In the genomic region with DNA sequence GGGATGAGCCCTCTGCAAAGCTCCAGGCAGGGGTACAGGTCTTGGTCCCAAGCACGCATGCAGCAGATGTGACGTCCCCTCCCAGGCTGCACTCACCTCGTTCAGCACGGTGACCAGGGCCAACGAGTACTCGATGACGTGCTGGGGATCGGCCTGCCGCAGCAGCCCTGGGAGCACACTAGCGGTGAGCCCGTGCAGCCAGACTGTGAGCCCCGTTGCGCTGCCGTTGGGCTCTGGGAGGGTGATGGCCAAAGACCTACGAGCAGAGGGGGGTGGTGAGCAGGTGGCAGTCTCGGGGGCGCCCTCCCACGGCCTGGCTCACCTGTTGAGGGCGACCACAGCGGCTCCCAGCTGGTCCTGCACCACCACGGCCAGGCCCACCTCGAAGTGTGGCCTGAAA, we compare ENCODE assay signal across 8 cellular contexts. TPM values are rescaled to one million over a fixed set of nuclear protein-coding genes. Genes with fewer than 3 reads are reported as not detected.
A peak's percentile ranks its signal among the peaks of the same experiment; 100 is the strongest.
DNase-seq lines count a peak whose midpoint lies in the region; FAIRE-seq and TF ChIP-seq lines count a peak whose summit lies in the region.
"Not testable (repeated sequence)": the region's sequence is repeated elsewhere in the genome, so short reads cannot be mapped to it uniquely, and the experiment has no call there.
"Had no signal": no experiment of that assay in that cellular context is flagged by ENCODE, and none has a peak within 500 bp of the region (broad histone marks: within the 10 kb centered on the region; RNA-seq: fewer than 3 reads in every experiment).

No MANE protein-coding gene starts in this region.

- not testable (repeated sequence) for H4K8ac ChIP-seq in H9 (replicated peaks; ENCODE audit: insufficient read length, low read depth, low read length)

- H2BK12ac ChIP-seq in H9 (ENCODE audit: insufficient read length, low read depth, low read length): not testable (repeated sequence)

- not testable (repeated sequence) for H2BK20ac ChIP-seq in H9 (ENCODE audit: low read depth, low read length, poor library complexity, severe bottlenecking)

- not testable (repeated sequence) for H3K27me3 ChIP-seq in H9 (ENCODE audit: insufficient read depth, low read length)

- peak; percentile 34 for DNase-seq in 8988T
- DNase-seq in G401 (ENCODE audit: low spot score): peak; percentile 45
- DNase-seq in GM19239 (ENCODE audit: insufficient read length, low spot score): peak; percentile 22
- not testable (repeated sequence) for DNase-seq in H9
- peak; percentile 18 for DNase-seq in HuH-7.5 (ENCODE audit: low spot score)
- DNase-seq in SK-N-DZ (ENCODE audit: low spot score): peak; percentile 2
- DNase-seq in hepatic stellate cell (ENCODE audit: low spot score): peak; percentile 6

- H3K14ac ChIP-seq in H9 (ENCODE audit: insufficient read depth, low read length): not testable (repeated sequence)

- not testable (repeated sequence) for FAIRE-seq in GM19239 (lab: Jason Lieb, UNC)

- H3K27ac Mint-ChIP-seq in H9: 0 out of 7 replicates have a peak overlapping the region, but pooled peaks of 1 of the 3 experiments have one; percentile 63

- H2BK5ac ChIP-seq in H9 (ENCODE audit: insufficient read length, low read length): not testable (repeated sequence)

- not testable (repeated sequence) for H3K4me1 Mint-ChIP-seq in H9

- not testable (repeated sequence) for H2AFZ ChIP-seq in H9 (ENCODE audit: low read length)

- in situ Hi-C loops in G401 (cut with HindIII; ENCODE audit: low sequenced_read_pairs): not testable (repeated sequence)

- H3K23ac ChIP-seq in H9 (ENCODE audit: insufficient read length, low read depth, low read length): not testable (repeated sequence)

- not testable (repeated sequence) for H3K79me2 ChIP-seq in H9 (ENCODE audit: insufficient read depth, low read length)

- H3K36me3 Mint-ChIP-seq in H9 (ENCODE audit: insufficient read depth in 1 of 3, low read depth in 3 of 3): peaks cover 7 to 31% (median 16%) of the 10 kb centered on the region in 3 experiments; a peak in 6 of 7 replicates

- not testable (repeated sequence) for H3K9ac ChIP-seq in H9 (ENCODE audit: extremely low read depth, insufficient read length, low read length)

- not testable (repeated sequence) for H3K4me2 ChIP-seq in H9 (ENCODE audit: insufficient read depth, insufficient read length, low read length)

- H3K79me1 ChIP-seq in H9 (ENCODE audit: insufficient read depth, low read depth, low read length, poor library complexity, severe bottlenecking): not testable (repeated sequence)

- not testable (repeated sequence) for H3K27ac ChIP-seq in H9 (ENCODE audit: insufficient read length, low read depth, low read length)

- not testable (repeated sequence) for H4K91ac ChIP-seq in H9 (ENCODE audit: insufficient read length, low read depth, low read length)

- H3K9me3 Mint-ChIP-seq in H9: not testable (repeated sequence)

- not testable (repeated sequence) for H3K23me2 ChIP-seq in H9 (ENCODE audit: insufficient read length, low read depth, low read length, poor library complexity, severe bottlenecking)

- H3K27me3 Mint-ChIP-seq in H9 (ENCODE audit: low read depth): not testable (repeated sequence)

- not testable (repeated sequence) for H3T11ph ChIP-seq in H9 (ENCODE audit: low read length)

- H2BK120ac ChIP-seq in H9 (ENCODE audit: low read depth, low read length, poor library complexity, severe bottlenecking): not testable (repeated sequence)

- no CpG with 5 or more reads among the region's 22 CpGs for WGBS in H9 (ENCODE audit: extremely low coverage, insufficient read length, low lambda C conversion rate)

- peak overlapping the region; percentile 82 for H3K56ac ChIP-seq in H9 (ENCODE audit: insufficient read length, low read depth, low read length)

- H3K18ac ChIP-seq in H9 (ENCODE audit: insufficient read length, low read depth, low read length): not testable (repeated sequence)

- not testable (repeated sequence) for H3K4ac ChIP-seq in H9 (ENCODE audit: low read depth, low read length)

- H3K9me3 ChIP-seq in H9 (ENCODE audit: control insufficient read depth, low read depth, low read length): not testable (repeated sequence)

- not testable (repeated sequence) for H3K4me1 ChIP-seq in H9 (ENCODE audit: insufficient read depth, low read length)

- not testable (repeated sequence) for H2AK5ac ChIP-seq in H9 (ENCODE audit: insufficient read length, low read length)

- not testable (repeated sequence) for H4K20me1 ChIP-seq in H9 (ENCODE audit: control insufficient read depth, insufficient read depth, insufficient read length)

- not testable (repeated sequence) for H4K5ac ChIP-seq in H9 (ENCODE audit: insufficient read length, low read depth, low read length)

- H3K4me3 Mint-ChIP-seq in H9: not testable (repeated sequence)

- not testable (repeated sequence) for TF ChIP-seq CTCF in H9 (conservative IDR thresholded peaks at IDR 0.05)

- not testable (repeated sequence) for H2BK15ac ChIP-seq in H9 (ENCODE audit: low read depth, low read length)

RNA-seq across cellular contexts. Expression of a gene that starts 29.9 kb away (rescaled TPM):
- 42.0 and 113 TPM in 2 replicates for total RNA-seq in G401 (2014; rRNA removed; shearing (Covaris generic))
- total RNA-seq in H9 (2021): 73.5 and 88.0 TPM in 2 replicates
- polyA plus RNA-seq in SK-N-DZ (2014; cell fraction: cytosol; rRNA removed): 80.0 and 122 TPM in 2 replicates
- polyA plus RNA-seq in SK-N-DZ (2014; cell fraction: nucleus; rRNA removed): 608 and 841 TPM in 2 replicates

RNA-seq across cellular contexts. Expression of a gene that starts 42.7 kb away (rescaled TPM):
- total RNA-seq in G401 (2014; rRNA removed; shearing (Covaris generic)): 46.8 and 55.2 TPM in 2 replicates
- total RNA-seq in H9 (2021): 2.4 and 3.0 TPM in 2 replicates
- polyA plus RNA-seq in SK-N-DZ (2014; cell fraction: cytosol; rRNA removed): 3.9 and 5.3 TPM in 2 replicates
- polyA plus RNA-seq in SK-N-DZ (2014; cell fraction: nucleus; rRNA removed): 38.0 and 47.6 TPM in 2 replicates
- total RNA-seq: GM23248 had no signal

RNA-seq across cellular contexts. Expression of a gene that starts 49.8 kb away (rescaled TPM):
- 76.1 and 99.9 TPM in 2 replicates for total RNA-seq in G401 (2014; rRNA removed; shearing (Covaris generic))
- total RNA-seq in H9 (2021): 105 and 108 TPM in 2 replicates
- polyA plus RNA-seq in SK-N-DZ (2014; cell fraction: cytosol; rRNA removed): 97.6 and 109 TPM in 2 replicates
- 116 and 158 TPM in 2 replicates for polyA plus RNA-seq in SK-N-DZ (2014; cell fraction: nucleus; rRNA removed)

RNA-seq across cellular contexts. Expression of a gene that starts 58.0 kb away (rescaled TPM):
- 23.3 and 36.4 TPM in 2 replicates for total RNA-seq in G401 (2014; rRNA removed; shearing (Covaris generic))
- 122 and 125 TPM in 2 replicates for total RNA-seq in H9 (2021)
- polyA plus RNA-seq in SK-N-DZ (2014; cell fraction: cytosol; rRNA removed): 67.3 and 83.0 TPM in 2 replicates
- polyA plus RNA-seq in SK-N-DZ (2014; cell fraction: nucleus; rRNA removed): 212 and 315 TPM in 2 replicates

RNA-seq across cellular contexts. Expression of a gene that starts 58.1 kb away (rescaled TPM):
- 25.2 and 36.6 TPM in 2 replicates for total RNA-seq in G401 (2014; rRNA removed; shearing (Covaris generic))
- total RNA-seq in H9 (2021): 52.0 and 54.0 TPM in 2 replicates
- 120 and 139 TPM in 2 replicates for polyA plus RNA-seq in SK-N-DZ (2014; cell fraction: cytosol; rRNA removed)
- polyA plus RNA-seq in SK-N-DZ (2014; cell fraction: nucleus; rRNA removed): 97.5 and 128 TPM in 2 replicates

Comparison
In these comparisons a context has a peak if more than half of its experiments do, and no peak if none do; other contexts are left out.
1. RNA of a gene that starts 42.7 kb away (total RNA-seq): 46.8 to 55.2 TPM in G401; 2.4 to 3.0 TPM in H9; every median in the first group is over 10 times any median in the second.